8 cellular contexts compared by ENCODE assay signal in genomic region chr6:83192456-83192855, GRCh38.
DNase-seq lines count a peak whose midpoint lies in the region; ATAC-seq, FAIRE-seq and TF ChIP-seq lines count a peak whose summit lies in the region.

No MANE protein-coding gene starts in this region.

- FAIRE-seq in GM19239 (lab: Jason Lieb, UNC) = no peak

- H3K4me3 ChIP-seq in WERI-Rb-1 (ENCODE audit: low read depth, low read length) = peak overlapping the region; percentile 60

- H3K27me3 Mint-ChIP-seq in stimulated activated naive B cell treated with anti-CD40 and anti-IgM and Interleukin-4, amounts not matched to agents 10 μg/mL and 1 μg/mL and 100 μg/mL, for 72 hours = no peaks in the 10 kb centered on the region

- peak overlapping the region; percentile 92 to 96 for H3K4me3 Mint-ChIP-seq in stimulated activated naive B cell treated with anti-CD40 and anti-IgM and Interleukin-4, amounts not matched to agents 10 μg/mL and 1 μg/mL and 100 μg/mL, for 72 hours

- DNase-seq in NCI-H2227 treated with DMSO at 0.1 percent for 48 hours (lab: John Stamatoyannopoulos, UW) (peak; percentile 7), NCI-H2227 (lab: John Stamatoyannopoulos, UW; ENCODE audit: unreplicated experiment) (no peak), WERI-Rb-1 (no peak), hepatic stellate cell (ENCODE audit: low spot score) (peak; percentile 30), NCI-H2196 (lab: John Stamatoyannopoulos, UW; ENCODE audit: unreplicated experiment) (no peak), GM19239 (ENCODE audit: insufficient read length, low spot score) (no peak), activated gamma-delta T cell treated with Interleukin-2 at 50 U/mL for 16 hours (no peak)
- DNase-seq in stimulated activated naive B cell treated with anti-CD40 and anti-IgM and Interleukin-4, amounts not matched to agents 10 μg/mL and 1 μg/mL and 100 μg/mL, for 72 hours = no peak

- no peaks in the 10 kb centered on the region for H3K27me3 ChIP-seq in WERI-Rb-1 (ENCODE audit: insufficient read depth, low read depth, severe bottlenecking)

- peaks cover 36% of the 10 kb centered on the region for H3K36me3 ChIP-seq in WERI-Rb-1

- H3K27ac Mint-ChIP-seq in stimulated activated naive B cell treated with anti-CD40 and anti-IgM and Interleukin-4, amounts not matched to agents 10 μg/mL and 1 μg/mL and 100 μg/mL, for 72 hours = peak overlapping the region; percentile 96

- TF ChIP-seq CTCF in WERI-Rb-1 (IDR thresholded peaks at IDR 0.05; ENCODE audit: low read depth, low read length) = no peak

- H3K27ac ChIP-seq in WERI-Rb-1 = peak overlapping the region; percentile 77; the same call in 1 of the 2 replicates

- H3K4me1 Mint-ChIP-seq in stimulated activated naive B cell treated with anti-CD40 and anti-IgM and Interleukin-4, amounts not matched to agents 10 μg/mL and 1 μg/mL and 100 μg/mL, for 72 hours = peaks cover 13 to 26% of the 10 kb centered on the region in 2 donors

- peaks cover 2 to 11% of the 10 kb centered on the region in 2 donors for H3K36me3 Mint-ChIP-seq in stimulated activated naive B cell treated with anti-CD40 and anti-IgM and Interleukin-4, amounts not matched to agents 10 μg/mL and 1 μg/mL and 100 μg/mL, for 72 hours

- ATAC-seq in stimulated activated naive B cell treated with anti-CD40 and anti-IgM and Interleukin-4, amounts not matched to agents 10 μg/mL and 1 μg/mL and 100 μg/mL, for 72 hours (replicated peaks) = no peak

- H3K9me3 Mint-ChIP-seq in stimulated activated naive B cell treated with anti-CD40 and anti-IgM and Interleukin-4, amounts not matched to agents 10 μg/mL and 1 μg/mL and 100 μg/mL, for 72 hours = no peaks in the 10 kb centered on the region

- no peaks in the 10 kb centered on the region for H3K9me3 ChIP-seq in WERI-Rb-1 (ENCODE audit: severe bottlenecking)

Comparison
In these comparisons a context has a peak if more than half of its experiments do, and no peak if none do; other contexts are left out.
1. DNase-seq: peak in NCI-H2227 treated with DMSO at 0.1 percent for 48 hours (single experiment) and hepatic stellate cell (single experiment); none in NCI-H2227 (single experiment), WERI-Rb-1 (single experiment), stimulated activated naive B cell treated with anti-CD40 and anti-IgM and Interleukin-4, amounts not matched to agents 10 μg/mL and 1 μg/mL and 100 μg/mL, for 72 hours (single experiment), NCI-H2196 (single experiment), GM19239 (single experiment) and activated gamma-delta T cell treated with Interleukin-2 at 50 U/mL for 16 hours (single experiment).